In the genomic region with DNA sequence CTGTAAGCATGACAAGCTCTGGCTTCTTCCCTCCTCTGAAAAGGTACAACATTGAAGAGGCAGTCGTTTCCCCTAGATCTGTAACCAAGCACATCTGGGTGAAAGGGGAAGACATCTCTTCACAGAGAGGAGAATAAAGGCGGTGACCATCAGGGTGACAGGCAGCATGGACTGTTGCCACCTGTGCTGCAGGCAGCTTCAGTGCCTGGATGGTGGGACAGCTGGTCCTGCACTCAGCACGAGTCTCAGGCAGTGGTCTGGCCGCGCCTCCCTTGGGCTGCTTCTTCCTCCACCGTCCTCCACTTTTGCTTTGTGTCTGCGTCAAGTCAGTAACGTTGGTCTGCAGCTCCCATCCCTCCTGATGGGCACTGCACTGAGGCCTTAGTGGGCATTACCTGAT, we compare ENCODE assay signal across 1 cellular context.
TF ChIP-seq lines count a peak whose summit lies in the region.

No MANE protein-coding gene starts in this region.

TF ChIP-seq in HepG2, 621 proteins besides CTCF, POLR2A, EP300 and RAD21:
- TF ChIP-seq, protein P1, sequence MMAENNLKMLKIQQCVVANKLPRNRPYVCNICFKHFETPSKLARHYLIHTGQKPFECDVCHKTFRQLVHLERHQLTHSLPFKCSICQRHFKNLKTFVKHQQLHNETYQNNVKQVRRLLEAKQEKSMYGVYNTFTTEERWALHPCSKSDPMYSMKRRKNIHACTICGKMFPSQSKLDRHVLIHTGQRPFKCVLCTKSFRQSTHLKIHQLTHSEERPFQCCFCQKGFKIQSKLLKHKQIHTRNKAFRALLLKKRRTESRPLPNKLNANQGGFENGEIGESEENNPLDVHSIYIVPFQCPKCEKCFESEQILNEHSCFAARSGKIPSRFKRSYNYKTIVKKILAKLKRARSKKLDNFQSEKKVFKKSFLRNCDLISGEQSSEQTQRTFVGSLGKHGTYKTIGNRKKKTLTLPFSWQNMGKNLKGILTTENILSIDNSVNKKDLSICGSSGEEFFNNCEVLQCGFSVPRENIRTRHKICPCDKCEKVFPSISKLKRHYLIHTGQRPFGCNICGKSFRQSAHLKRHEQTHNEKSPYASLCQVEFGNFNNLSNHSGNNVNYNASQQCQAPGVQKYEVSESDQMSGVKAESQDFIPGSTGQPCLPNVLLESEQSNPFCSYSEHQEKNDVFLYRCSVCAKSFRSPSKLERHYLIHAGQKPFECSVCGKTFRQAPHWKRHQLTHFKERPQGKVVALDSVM (CRISPR knock-in tag; IDR thresholded peaks at IDR 0.05), result no peak
- TF ChIP-seq HNRNPH1 (optimal IDR thresholded peaks at IDR 0.05; ENCODE audit: low read depth, low read length) (no peak), SP2 (CRISPR knock-in tag; IDR thresholded peaks at IDR 0.05) (no peak)
